In the genomic region with DNA sequence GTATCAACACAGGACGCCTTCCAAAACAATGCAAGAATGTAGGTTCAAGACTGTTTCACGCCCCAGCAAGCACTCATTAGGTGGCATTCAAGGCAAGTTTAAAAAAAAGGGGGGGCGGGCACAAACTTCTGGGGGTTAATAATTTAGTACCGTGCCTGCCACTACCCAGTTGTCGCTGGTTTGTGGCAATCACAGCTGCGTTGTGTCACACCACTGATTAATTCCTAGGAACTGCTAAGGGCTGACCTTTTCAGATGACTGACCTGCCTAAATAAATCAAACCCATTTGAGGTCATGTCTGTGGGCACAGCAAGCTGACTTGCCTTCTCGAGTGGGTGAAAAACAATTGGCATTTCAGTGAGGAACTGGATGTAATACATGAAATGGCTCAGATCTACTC, we compare ENCODE assay signal across 13 cellular contexts. TPM values are rescaled to one million over a fixed set of nuclear protein-coding genes. Genes with fewer than 3 reads are reported as not detected.
DNase-seq lines count a peak whose midpoint lies in the region; ATAC-seq, FAIRE-seq and TF ChIP-seq lines count a peak whose summit lies in the region.
"Had no signal": no experiment of that assay in that cellular context is flagged by ENCODE, and none has a peak within 500 bp of the region (broad histone marks: within the 10 kb centered on the region; RNA-seq: fewer than 3 reads in every experiment).

No MANE protein-coding gene starts in this region.

- no peaks in the 10 kb centered on the region for H3K79me2 ChIP-seq in SU-DHL-6 (ENCODE audit: insufficient read depth, low read length)

- 36% methylated on average over 7 of the region's 7 CpGs for WGBS in mesenchymal stem cell

- H3K4me2 ChIP-seq in SU-DHL-6 (ENCODE audit: low read depth, low read length, poor library complexity, severe bottlenecking) (peak overlapping the region; percentile 24), mesenchymal stem cell (ENCODE audit: low read length, poor library complexity, severe bottlenecking) (no peak overlapping the region)

- H3K79me1 ChIP-seq in mesenchymal stem cell (replicated peaks; ENCODE audit: low read length, poor library complexity, severe bottlenecking): no peaks in the 10 kb centered on the region

- no peak overlapping the region for H3K27ac ChIP-seq in SU-DHL-6 (ENCODE audit: low read depth, low read length)
- H3K27ac ChIP-seq in mesenchymal stem cell (ENCODE audit: low read length, poor library complexity, severe bottlenecking): peak overlapping the region; percentile 29
- H3K27ac ChIP-seq: RWPE1 had no signal

- no peaks in the 10 kb centered on the region for H4K20me1 ChIP-seq in SU-DHL-6 (ENCODE audit: low read depth, low read length)

- H3K23ac ChIP-seq in mesenchymal stem cell (ENCODE audit: low read length in 2 of 2): no peak overlapping the region

- peak overlapping the region; percentile 20 to 76 for H3K4ac ChIP-seq in mesenchymal stem cell (ENCODE audit: low read depth in 1 of 2, low read length in 2 of 2)

- H2BK120ac ChIP-seq in mesenchymal stem cell (ENCODE audit: low read depth, low read length): peak overlapping the region; percentile 19

- H3K14ac ChIP-seq in mesenchymal stem cell (ENCODE audit: low read length in 2 of 2): no peak overlapping the region

- no peak for DNase-seq in GM18507 (ENCODE audit: extremely low spot score, insufficient read length, low read depth)
- DNase-seq in mesenchymal stem cell: no peak
- peak; percentile 87 for DNase-seq in stimulated activated naive B cell treated with anti-CD40 and anti-IgM and Interleukin-4, amounts not matched to agents 10 μg/mL and 1 μg/mL and 100 μg/mL, for 72 hours
- DNase-seq in stimulated activated CD4-positive, alpha-beta T cell treated with anti-CD3 and anti-CD28 coated beads, Interleukin-2, amount 100 ng/mL, for 48 hours: no peak
- no peak for DNase-seq in T-helper 2 cell treated with Interferon-gamma antibody and Interleukin-4, amounts not matched to agents 5 μg/mL and 100 μg/mL, for 36 hours (ENCODE audit: low spot score)
- DNase-seq: activated naive CD4-positive, alpha-beta T cell treated with anti-CD3 and anti-CD28 coated beads for 36 hours; dorsolateral prefrontal cortex; nucleus accumbens had no signal

- no peaks in the 10 kb centered on the region for H3K9me3 ChIP-seq in SU-DHL-6 (ENCODE audit: insufficient read depth, low read length)
- no peaks in the 10 kb centered on the region for H3K9me3 ChIP-seq in mesenchymal stem cell (ENCODE audit: control insufficient read depth, low read length)

- peak overlapping the region; percentile 33 to 43 for H3K18ac ChIP-seq in mesenchymal stem cell (ENCODE audit: low read depth in 1 of 2, low read length in 2 of 2)

- H2BK12ac ChIP-seq in mesenchymal stem cell (ENCODE audit: low read length in 2 of 2): peak overlapping the region; percentile 83 to 88

- H3K4me1 ChIP-seq in mesenchymal stem cell (ENCODE audit: control insufficient read depth, insufficient read depth, low read depth, low read length): peaks cover 14% of the 10 kb centered on the region

- H3K27ac Mint-ChIP-seq in stimulated activated naive B cell treated with anti-CD40 and anti-IgM and Interleukin-4, amounts not matched to agents 10 μg/mL and 1 μg/mL and 100 μg/mL, for 72 hours: peak overlapping the region; percentile 99
- no peak overlapping the region for H3K27ac Mint-ChIP-seq in T-helper 2 cell treated with Interferon-gamma antibody and Interleukin-4, amounts not matched to agents 5 μg/mL and 100 μg/mL, for 36 hours
- H3K27ac Mint-ChIP-seq: activated naive CD4-positive, alpha-beta T cell treated with anti-CD3 and anti-CD28 coated beads for 36 hours; WTC11 had no signal

- peaks cover 0 to 5% of the 10 kb centered on the region in 2 donors for H3K27me3 Mint-ChIP-seq in stimulated activated naive B cell treated with anti-CD40 and anti-IgM and Interleukin-4, amounts not matched to agents 10 μg/mL and 1 μg/mL and 100 μg/mL, for 72 hours
- H3K27me3 Mint-ChIP-seq in T-helper 2 cell treated with Interferon-gamma antibody and Interleukin-4, amounts not matched to agents 5 μg/mL and 100 μg/mL, for 36 hours (ENCODE audit: low read depth): no peaks in the 10 kb centered on the region

- H3K4me1 Mint-ChIP-seq in stimulated activated naive B cell treated with anti-CD40 and anti-IgM and Interleukin-4, amounts not matched to agents 10 μg/mL and 1 μg/mL and 100 μg/mL, for 72 hours: peaks cover 56 to 80% of the 10 kb centered on the region in 2 donors
- peaks cover 31% of the 10 kb centered on the region for H3K4me1 Mint-ChIP-seq in T-helper 2 cell treated with Interferon-gamma antibody and Interleukin-4, amounts not matched to agents 5 μg/mL and 100 μg/mL, for 36 hours (ENCODE audit: low read depth)

- peaks cover 10% of the 10 kb centered on the region for H3F3A ChIP-seq in SU-DHL-6 (ENCODE audit: insufficient read depth)

- H3K4me3 Mint-ChIP-seq in stimulated activated naive B cell treated with anti-CD40 and anti-IgM and Interleukin-4, amounts not matched to agents 10 μg/mL and 1 μg/mL and 100 μg/mL, for 72 hours: peak overlapping the region; percentile 79 to 82
- no peak overlapping the region for H3K4me3 Mint-ChIP-seq in T-helper 2 cell treated with Interferon-gamma antibody and Interleukin-4, amounts not matched to agents 5 μg/mL and 100 μg/mL, for 36 hours
- H3K4me3 Mint-ChIP-seq: activated naive CD4-positive, alpha-beta T cell treated with anti-CD3 and anti-CD28 coated beads for 36 hours; WTC11 had no signal

- peak overlapping the region; percentile 55 for H4K8ac ChIP-seq in mesenchymal stem cell (ENCODE audit: low read length)

- no peak overlapping the region for H2AK5ac ChIP-seq in mesenchymal stem cell (ENCODE audit: low read length, severe bottlenecking)

- H2AFZ ChIP-seq in SU-DHL-6 (ENCODE audit: low read depth, low read length, severe bottlenecking) (no peak overlapping the region), mesenchymal stem cell (ENCODE audit: low read depth, low read length) (no peak overlapping the region)

- no peak overlapping the region for H3K9ac ChIP-seq in SU-DHL-6 (ENCODE audit: low read length)
- H3K9ac ChIP-seq in mesenchymal stem cell (ENCODE audit: low read length): peak overlapping the region; percentile 74

- no peak for TF ChIP-seq CTCF in SU-DHL-6 (IDR thresholded peaks at IDR 0.05; ENCODE audit: insufficient read depth, low read length, poor library complexity, severe bottlenecking)

- peak; percentile 71 to 73 for ATAC-seq in stimulated activated naive B cell treated with anti-CD40 and anti-IgM and Interleukin-4, amounts not matched to agents 10 μg/mL and 1 μg/mL and 100 μg/mL, for 72 hours (replicated peaks)
- ATAC-seq in GM21528 (IDR thresholded peaks at IDR 0.05; ENCODE audit: low FRiP score, unreplicated experiment) (no peak), SK-N-SH treated with all-trans-retinoic acid at 6 μM for 48 hours (no peak)

- H3K36me3 ChIP-seq in SU-DHL-6 (ENCODE audit: low read length) (no peaks in the 10 kb centered on the region), mesenchymal stem cell (ENCODE audit: control insufficient read depth in 1 of 2, insufficient read depth in 2 of 2, low read depth in 1 of 2, low read length in 2 of 2) (no peaks in the 10 kb centered on the region)

- no peak overlapping the region for H4K91ac ChIP-seq in mesenchymal stem cell (ENCODE audit: low read length)

- no peak overlapping the region for H2BK15ac ChIP-seq in mesenchymal stem cell (ENCODE audit: low read depth, poor library complexity, severe bottlenecking)

- H3K27me3 ChIP-seq in SU-DHL-6 (ENCODE audit: low read length) (no peaks in the 10 kb centered on the region), mesenchymal stem cell (ENCODE audit: control insufficient read depth in 1 of 2, insufficient read depth in 1 of 2, low read length in 2 of 2) (no peaks in the 10 kb centered on the region)
- H3K27me3 ChIP-seq: dorsolateral prefrontal cortex had no signal

- H3K36me3 Mint-ChIP-seq in stimulated activated naive B cell treated with anti-CD40 and anti-IgM and Interleukin-4, amounts not matched to agents 10 μg/mL and 1 μg/mL and 100 μg/mL, for 72 hours: peaks cover 29 to 33% of the 10 kb centered on the region in 2 donors
- no peaks in the 10 kb centered on the region for H3K36me3 Mint-ChIP-seq in T-helper 2 cell treated with Interferon-gamma antibody and Interleukin-4, amounts not matched to agents 5 μg/mL and 100 μg/mL, for 36 hours (ENCODE audit: low read depth)
- H3K36me3 Mint-ChIP-seq: WTC11 had no signal

- no peaks in the 10 kb centered on the region for H3K9me2 ChIP-seq in SU-DHL-6 (replicated peaks; ENCODE audit: insufficient read depth, low read length)

- H3K4me3 ChIP-seq in SU-DHL-6 (ENCODE audit: insufficient read depth, low read length, poor library complexity, severe bottlenecking) (no peak overlapping the region), mesenchymal stem cell (ENCODE audit: insufficient read depth in 1 of 2, low read depth in 1 of 2, low read length in 2 of 2) (peak overlapping the region in 1 of 2 experiments; percentile 57)
- H3K4me3 ChIP-seq: dorsolateral prefrontal cortex had no signal

- no peaks in the 10 kb centered on the region for H3K9me3 Mint-ChIP-seq in stimulated activated naive B cell treated with anti-CD40 and anti-IgM and Interleukin-4, amounts not matched to agents 10 μg/mL and 1 μg/mL and 100 μg/mL, for 72 hours
- no peaks in the 10 kb centered on the region for H3K9me3 Mint-ChIP-seq in T-helper 2 cell treated with Interferon-gamma antibody and Interleukin-4, amounts not matched to agents 5 μg/mL and 100 μg/mL, for 36 hours
- H3K9me3 Mint-ChIP-seq: activated naive CD4-positive, alpha-beta T cell treated with anti-CD3 and anti-CD28 coated beads for 36 hours; WTC11 had no signal

- no peak overlapping the region for H2BK5ac ChIP-seq in mesenchymal stem cell (ENCODE audit: low read depth, low read length, poor library complexity, severe bottlenecking)

- FAIRE-seq in GM18507 (lab: Jason Lieb, UNC): peak; percentile 71

TF ChIP-seq in SK-N-SH treated with all-trans-retinoic acid at 6 μM for 48 hours, 23 proteins besides CTCF, POLR2A, EP300 and RAD21 (continues in another document):
- TF ChIP-seq SNAI2 (CRISPR knock-in tag; IDR thresholded peaks at IDR 0.05): no peak
- no peak for TF ChIP-seq ZNF70 (CRISPR knock-in tag; IDR thresholded peaks at IDR 0.05)
- TF ChIP-seq OSR1 (CRISPR knock-in tag; IDR thresholded peaks at IDR 0.05): no peak
- no peak for TF ChIP-seq GLIS3 (CRISPR knock-in tag; IDR thresholded peaks at IDR 0.05)
- TF ChIP-seq ZFP30 (CRISPR knock-in tag; IDR thresholded peaks at IDR 0.05): no peak
- TF ChIP-seq TOX (CRISPR knock-in tag; IDR thresholded peaks at IDR 0.05; ENCODE audit: borderline replicate concordance): no peak
- no peak for TF ChIP-seq ZFP3 (CRISPR knock-in tag; IDR thresholded peaks at IDR 0.05)

RNA-seq across cellular contexts. Expression of gene MGAT1, which starts 15.2 kb away (rescaled TPM):
- 103 TPM for polyA plus RNA-seq in mesenchymal stem cell (2013, experiment 1 of 2)
- polyA plus RNA-seq in mesenchymal stem cell (2013, experiment 2 of 2): 105 TPM

RNA-seq across cellular contexts. Expression of gene ZFP62, which starts 43.2 kb away (rescaled TPM):
- 11.2 TPM for polyA plus RNA-seq in mesenchymal stem cell (2013, experiment 1 of 2)
- polyA plus RNA-seq in mesenchymal stem cell (2013, experiment 2 of 2): 10.5 TPM

Comparison
In these comparisons a context has a peak if more than half of its experiments do, and no peak if none do; other contexts are left out.
1. ATAC-seq: peak in stimulated activated naive B cell treated with anti-CD40 and anti-IgM and Interleukin-4, amounts not matched to agents 10 μg/mL and 1 μg/mL and 100 μg/mL, for 72 hours (2 of 2); none in GM21528 (single experiment) and SK-N-SH treated with all-trans-retinoic acid at 6 μM for 48 hours (single experiment).